In the genomic region with DNA sequence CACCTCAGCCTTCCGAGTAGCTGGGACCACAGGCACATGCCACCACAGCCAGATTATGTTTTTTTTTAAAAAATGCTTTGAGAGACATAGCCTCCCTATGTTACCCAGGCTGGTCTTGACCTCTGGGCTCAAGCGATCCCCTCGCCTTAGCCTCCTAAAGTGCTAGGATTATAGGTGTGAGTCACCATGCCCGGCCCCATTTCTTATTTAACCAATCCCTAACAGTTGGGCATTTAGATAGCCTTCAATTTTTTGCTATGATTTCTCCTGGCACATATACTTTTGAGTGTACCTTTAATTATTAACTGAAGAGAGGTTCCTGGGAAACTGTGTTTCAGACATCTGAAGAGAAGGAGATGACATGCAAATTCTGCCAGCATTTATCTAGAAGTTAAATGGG, we compare ENCODE assay signal across 36 cellular contexts.
"Had no signal": no experiment of that assay in that cellular context is flagged by ENCODE, and none has a peak within 500 bp of the region (broad histone marks: within the 10 kb centered on the region; RNA-seq: fewer than 3 reads in every experiment).

No MANE protein-coding gene starts in this region.

- H3K9me3 Mint-ChIP-seq: activated CD4-positive, alpha-beta memory T cell treated with anti-CD3 and anti-CD28 coated beads for 36 hours; activated CD4-positive, alpha-beta T cell treated with anti-CD3 and anti-CD28 coated beads, Interleukin-2, amount 10 ng/mL, durations not matched to agents 24 days and 14 days; activated CD8-positive, alpha-beta T cell treated with anti-CD3 and anti-CD28 coated beads for 36 hours; activated naive CD4-positive, alpha-beta T cell treated with anti-CD3 and anti-CD28 coated beads, Interleukin-2, amount 10 ng/mL, durations not matched to agents 7 days and 5 days; activated naive CD4-positive, alpha-beta T cell treated with anti-CD3 and anti-CD28 coated beads, Interleukin-2, amount 50 U/mL, for 24 hours; activated naive CD8-positive, alpha-beta T cell treated with anti-CD3 and anti-CD28 coated beads, Interleukin-2, amount 50 U/mL, for 24 hours; activated T-helper 2 cell treated with anti-CD3 and anti-CD28 coated beads, Interferon-gamma antibody, Interleukin-2, Interleukin-4, amounts not matched to agents 10 μg/mL and 5 μg/mL and 100 μg/mL, durations not matched to agents 14 hours and 24 hours and 36 hours; central memory CD8-positive, alpha-beta T cell; T-helper 2 cell treated with Interferon-gamma antibody and Interleukin-4, amounts not matched to agents 5 μg/mL and 100 μg/mL, for 36 hours had no signal

- H3K4me3 ChIP-seq: ascending aorta, cardiac muscle cell had no signal

- H3K4me1 Mint-ChIP-seq: activated CD4-positive, alpha-beta T cell treated with anti-CD3 and anti-CD28 coated beads, Interleukin-2, amount 10 ng/mL, durations not matched to agents 24 days and 14 days; activated CD8-positive, alpha-beta memory T cell treated with anti-CD3 and anti-CD28 coated beads, Interleukin-2, amount 10 ng/mL, durations not matched to agents 7 days and 5 days; activated naive CD4-positive, alpha-beta T cell treated with anti-CD3 and anti-CD28 coated beads, Interleukin-2, amount 10 ng/mL, durations not matched to agents 7 days and 5 days; activated naive CD4-positive, alpha-beta T cell treated with anti-CD3 and anti-CD28 coated beads, Interleukin-2, amount 50 U/mL, for 24 hours; activated naive CD8-positive, alpha-beta T cell treated with anti-CD3 and anti-CD28 coated beads, Interleukin-2, amount 50 U/mL, for 24 hours; central memory CD8-positive, alpha-beta T cell had no signal

- H3K27ac Mint-ChIP-seq: activated B cell treated with CpG ODN at 0.5 μM for 24 hours; activated CD4-positive, alpha-beta memory T cell treated with anti-CD3 and anti-CD28 coated beads for 36 hours; activated CD4-positive, alpha-beta T cell treated with anti-CD3 and anti-CD28 coated beads, Interleukin-2, amount 10 ng/mL, durations not matched to agents 24 days and 14 days; activated CD8-positive, alpha-beta memory T cell treated with anti-CD3 and anti-CD28 coated beads, Interleukin-2, amount 10 ng/mL, durations not matched to agents 7 days and 5 days; activated CD8-positive, alpha-beta T cell treated with anti-CD3 and anti-CD28 coated beads for 36 hours; activated naive CD4-positive, alpha-beta T cell treated with anti-CD3 and anti-CD28 coated beads, Interleukin-2, amount 10 ng/mL, durations not matched to agents 7 days and 5 days; activated naive CD4-positive, alpha-beta T cell treated with anti-CD3 and anti-CD28 coated beads, Interleukin-2, amount 50 U/mL, for 24 hours; activated naive CD8-positive, alpha-beta T cell; activated naive CD8-positive, alpha-beta T cell treated with anti-CD3 and anti-CD28 coated beads, Interleukin-2, amount 10 ng/mL, durations not matched to agents 7 days and 5 days; activated naive CD8-positive, alpha-beta T cell treated with anti-CD3 and anti-CD28 coated beads, Interleukin-2, amount 50 U/mL, for 24 hours; activated T-cell treated with anti-CD3 and anti-CD28 coated beads, Interleukin-2, amount 50 U/mL, for 24 hours; activated T-helper 2 cell treated with anti-CD3 and anti-CD28 coated beads, Interferon-gamma antibody, Interleukin-2, Interleukin-4, amounts not matched to agents 10 μg/mL and 5 μg/mL and 100 μg/mL, durations not matched to agents 14 hours and 24 hours and 36 hours; brain; T-helper 2 cell treated with Interferon-gamma antibody and Interleukin-4, amounts not matched to agents 5 μg/mL and 100 μg/mL, for 36 hours had no signal

- DNase-seq: activated B cell treated with CpG ODN at 0.5 μM for 24 hours; activated CD4-positive, alpha-beta memory T cell treated with anti-CD3 and anti-CD28 coated beads for 36 hours; activated CD4-positive, alpha-beta T cell treated with anti-CD3 and anti-CD28 coated beads for 4 hours; activated CD4-positive, alpha-beta T cell treated with anti-CD3 and anti-CD28 coated beads, Interleukin-2, amount 10 ng/mL, durations not matched to agents 24 days and 14 days; activated CD4-positive, alpha-beta T cell treated with anti-CD3 and anti-CD28 coated beads, Interleukin-2, amount 50 U/mL, for 1 hour; activated CD4-positive, alpha-beta T cell treated with anti-CD3 and anti-CD28 coated beads, Interleukin-2, amount 50 U/mL, for 4 hours; activated CD4-positive, CD25-positive, alpha-beta regulatory T cell treated with anti-CD3 and anti-CD28 coated beads, Interleukin-2, amount 50 U/mL, for 72 hours; activated CD8-positive, alpha-beta memory T cell treated with anti-CD3 and anti-CD28 coated beads for 24 hours; activated CD8-positive, alpha-beta memory T cell treated with anti-CD3 and anti-CD28 coated beads, Interleukin-2, amount 10 ng/mL, durations not matched to agents 7 days and 5 days; activated CD8-positive, alpha-beta memory T cell treated with anti-CD3 and anti-CD28 coated beads, Interleukin-2, amount 50 U/mL, for 48 hours; activated CD8-positive, alpha-beta T cell treated with anti-CD3 and anti-CD28 coated beads for 36 hours; activated effector memory CD4-positive, alpha-beta T cell treated with Interleukin-2 at 50 U/mL for 16 hours; activated gamma-delta T cell; activated naive CD4-positive, alpha-beta T cell treated with anti-CD3 and anti-CD28 coated beads, Interleukin-2, amount 10 ng/mL, durations not matched to agents 7 days and 5 days; activated naive CD4-positive, alpha-beta T cell treated with Interleukin-2 at 50 U/mL for 16 hours; activated naive CD8-positive, alpha-beta T cell treated with anti-CD3 and anti-CD28 coated beads, Interleukin-2, amount 10 ng/mL, durations not matched to agents 7 days and 5 days; activated naive CD8-positive, alpha-beta T cell treated with anti-CD3 and anti-CD28 coated beads, Interleukin-2, amount 50 U/mL, for 24 hours; activated T-cell treated with anti-CD3 and anti-CD28 coated beads, Interleukin-2, amount 50 U/mL, for 24 hours; activated T-cell treated with anti-CD3 and anti-CD28 coated beads, Interleukin-2, amount 50 U/mL, for 48 hours; amygdala; anterior cingulate cortex; caudate nucleus; cerebellar nuclear complex; T-helper 2 cell; T-helper 9 cell had no signal

- H3K27me3 Mint-ChIP-seq: activated B cell treated with CpG ODN at 0.5 μM for 24 hours; activated CD4-positive, alpha-beta memory T cell treated with anti-CD3 and anti-CD28 coated beads for 36 hours; activated CD4-positive, alpha-beta T cell treated with anti-CD3 and anti-CD28 coated beads, Interleukin-2, amount 10 ng/mL, durations not matched to agents 24 days and 14 days; activated CD8-positive, alpha-beta memory T cell treated with anti-CD3 and anti-CD28 coated beads, Interleukin-2, amount 10 ng/mL, durations not matched to agents 7 days and 5 days; activated naive CD4-positive, alpha-beta T cell treated with anti-CD3 and anti-CD28 coated beads, Interleukin-2, amount 10 ng/mL, durations not matched to agents 7 days and 5 days; activated naive CD4-positive, alpha-beta T cell treated with anti-CD3 and anti-CD28 coated beads, Interleukin-2, amount 50 U/mL, for 24 hours; activated naive CD8-positive, alpha-beta T cell treated with anti-CD3 and anti-CD28 coated beads, Interleukin-2, amount 10 ng/mL, durations not matched to agents 7 days and 5 days; activated naive CD8-positive, alpha-beta T cell treated with anti-CD3 and anti-CD28 coated beads, Interleukin-2, amount 50 U/mL, for 24 hours; activated T-cell treated with anti-CD3 and anti-CD28 coated beads, Interleukin-2, amount 50 U/mL, for 24 hours; central memory CD8-positive, alpha-beta T cell had no signal

- H3K36me3 Mint-ChIP-seq: activated CD4-positive, alpha-beta memory T cell treated with anti-CD3 and anti-CD28 coated beads for 36 hours; activated CD8-positive, alpha-beta memory T cell treated with anti-CD3 and anti-CD28 coated beads, Interleukin-2, amount 10 ng/mL, durations not matched to agents 7 days and 5 days; activated naive CD4-positive, alpha-beta T cell treated with anti-CD3 and anti-CD28 coated beads, Interleukin-2, amount 10 ng/mL, durations not matched to agents 7 days and 5 days; activated naive CD4-positive, alpha-beta T cell treated with anti-CD3 and anti-CD28 coated beads, Interleukin-2, amount 50 U/mL, for 24 hours; activated naive CD8-positive, alpha-beta T cell; activated naive CD8-positive, alpha-beta T cell treated with anti-CD3 and anti-CD28 coated beads, Interleukin-2, amount 10 ng/mL, durations not matched to agents 7 days and 5 days; brain had no signal

- H3K27ac ChIP-seq: ascending aorta, cardiac muscle cell, VCaP had no signal

- H3K9me3 ChIP-seq: ascending aorta had no signal

- H3K27me3 ChIP-seq: ascending aorta, cardiac muscle cell had no signal

- FAIRE-seq: bronchial epithelial cell, TTC549 had no signal

- H3K4me3 Mint-ChIP-seq: activated B cell treated with CpG ODN at 0.5 μM for 24 hours; activated CD4-positive, alpha-beta memory T cell treated with anti-CD3 and anti-CD28 coated beads for 36 hours; activated CD4-positive, alpha-beta T cell treated with anti-CD3 and anti-CD28 coated beads, Interleukin-2, amount 10 ng/mL, durations not matched to agents 24 days and 14 days; activated CD8-positive, alpha-beta memory T cell treated with anti-CD3 and anti-CD28 coated beads, Interleukin-2, amount 10 ng/mL, durations not matched to agents 7 days and 5 days; activated CD8-positive, alpha-beta T cell treated with anti-CD3 and anti-CD28 coated beads for 36 hours; activated naive CD4-positive, alpha-beta T cell treated with anti-CD3 and anti-CD28 coated beads, Interleukin-2, amount 10 ng/mL, durations not matched to agents 7 days and 5 days; activated naive CD4-positive, alpha-beta T cell treated with anti-CD3 and anti-CD28 coated beads, Interleukin-2, amount 50 U/mL, for 24 hours; activated naive CD8-positive, alpha-beta T cell; activated naive CD8-positive, alpha-beta T cell treated with anti-CD3 and anti-CD28 coated beads, Interleukin-2, amount 10 ng/mL, durations not matched to agents 7 days and 5 days; activated naive CD8-positive, alpha-beta T cell treated with anti-CD3 and anti-CD28 coated beads, Interleukin-2, amount 50 U/mL, for 24 hours; activated T-cell treated with anti-CD3 and anti-CD28 coated beads, Interleukin-2, amount 50 U/mL, for 24 hours; brain; central memory CD8-positive, alpha-beta T cell; T-helper 2 cell treated with Interferon-gamma antibody and Interleukin-4, amounts not matched to agents 5 μg/mL and 100 μg/mL, for 36 hours had no signal

- ATAC-seq: activated CD8-positive, alpha-beta memory T cell treated with anti-CD3 and anti-CD28 coated beads, Interleukin-2, amount 10 ng/mL, durations not matched to agents 7 days and 5 days; activated CD8-positive, alpha-beta T cell treated with anti-CD3 and anti-CD28 coated beads for 36 hours; activated naive CD8-positive, alpha-beta T cell treated with anti-CD3 and anti-CD28 coated beads, Interleukin-2, amount 50 U/mL, for 24 hours had no signal

- H3K36me3 ChIP-seq: ascending aorta, cardiac muscle cell had no signal
